In the genomic region with DNA sequence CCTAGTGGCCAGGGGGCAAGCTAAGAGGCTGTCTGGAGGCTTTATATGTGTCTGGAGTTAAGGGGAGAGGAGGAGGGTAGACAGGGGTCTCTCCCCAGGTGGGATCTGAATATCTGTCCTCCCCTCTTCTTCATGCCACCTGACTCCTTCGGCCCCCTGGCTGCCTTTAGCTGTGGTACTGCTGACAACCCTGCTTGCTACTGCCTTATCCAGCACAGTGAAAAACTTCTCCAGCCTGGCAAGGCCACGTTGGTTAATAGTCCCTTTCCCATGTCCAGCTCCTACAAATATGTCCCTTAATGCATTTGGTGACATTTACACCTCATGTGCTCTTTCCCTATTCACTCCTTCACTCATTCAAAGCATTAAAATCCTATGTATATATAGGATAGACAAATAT, we compare ENCODE assay signal across 15 cellular contexts. TPM values are rescaled to one million over a fixed set of nuclear protein-coding genes. Genes with fewer than 3 reads are reported as not detected.
A peak's percentile ranks its signal among the peaks of the same experiment; 100 is the strongest.
DNase-seq lines count a peak whose midpoint lies in the region; ATAC-seq, FAIRE-seq and TF ChIP-seq lines count a peak whose summit lies in the region.
"Had no signal": no experiment of that assay in that cellular context is flagged by ENCODE, and none has a peak within 500 bp of the region (broad histone marks: within the 10 kb centered on the region; RNA-seq: fewer than 3 reads in every experiment).

No MANE protein-coding gene starts in this region.

- no peak overlapping the region for H3K4me2 ChIP-seq in neural cell (ENCODE audit: low read length)
- H3K4me2 ChIP-seq: BLaER1 had no signal

- TF ChIP-seq RAD21 in neural cell (conservative IDR thresholded peaks at IDR 0.05), result peak; percentile 14

- H3K36me3 ChIP-seq in neural cell (ENCODE audit: insufficient read depth, low read length), result no peaks in the 10 kb centered on the region
- H3K36me3 ChIP-seq: BLaER1 had no signal

- no peak for TF ChIP-seq CTCF in RWPE1 (conservative IDR thresholded peaks at IDR 0.05; ENCODE audit: low read depth)
- TF ChIP-seq CTCF in astrocyte of the cerebellum (IDR thresholded peaks at IDR 0.05; ENCODE audit: low read depth, low read length, missing control alignments), result peak; percentile 6
- TF ChIP-seq CTCF in neural cell (IDR thresholded peaks at IDR 0.05; ENCODE audit: poor library complexity, severe bottlenecking), result peak; percentile 31

- H3K79me2 ChIP-seq in neural cell (replicated peaks; ENCODE audit: insufficient read depth, low read length), result no peaks in the 10 kb centered on the region

- no peaks in the 10 kb centered on the region for H3K27me3 ChIP-seq in neural cell (ENCODE audit: insufficient read depth, low read depth, low read length)
- H3K27me3 ChIP-seq: BLaER1 had no signal

- no peak overlapping the region for H3K4me3 ChIP-seq in astrocyte of the cerebellum (ENCODE audit: low read depth, low read length)
- H3K4me3 ChIP-seq in neural cell (ENCODE audit: low read length), result no peak overlapping the region
- H3K4me3 ChIP-seq: BLaER1 had no signal

- no peak overlapping the region for H3K4me3 Mint-ChIP-seq in stimulated activated effector memory CD8-positive, alpha-beta T cell treated with anti-CD3 and anti-CD28 coated beads, Interleukin-12 subunit alpha, Interleukin-12 subunit beta, amount 100 ng/mL, for 72 hours
- H3K4me3 Mint-ChIP-seq in naive thymus-derived CD8-positive, alpha-beta T cell, result no peak overlapping the region

- H3F3A ChIP-seq in neural cell (ENCODE audit: insufficient read depth, low read length, poor library complexity, severe bottlenecking), result no peaks in the 10 kb centered on the region

- no peak for FAIRE-seq in frontal cortex (lab: Jason Lieb, UNC)
- FAIRE-seq: H1 had no signal

- no peaks in the 10 kb centered on the region for H4K20me1 ChIP-seq in neural cell (ENCODE audit: insufficient read depth)
- H4K20me1 ChIP-seq: BLaER1 had no signal

- DNase-seq in RWPE1 (ENCODE audit: low spot score), result no peak
- DNase-seq in astrocyte of the cerebellum (ENCODE audit: low read depth), result no peak
- no peak for DNase-seq in stimulated activated effector memory CD8-positive, alpha-beta T cell treated with anti-CD3 and anti-CD28 coated beads, Interleukin-12 subunit alpha, Interleukin-12 subunit beta, amount 100 ng/mL, for 72 hours (ENCODE audit: low spot score in 2 of 2)
- no peak for DNase-seq in naive thymus-derived CD8-positive, alpha-beta T cell
- DNase-seq in CD1c-positive myeloid dendritic cell (ENCODE audit: extremely low spot score), result no peak
- DNase-seq in frontal cortex (ENCODE audit: low spot score in 2 of 2), result no peak
- DNase-seq: EL, NCI-H146, NCI-H2227 treated with DMSO at 0.1 percent for 48 hours, NCI-H526, OCI-M1, RPMI8226 had no signal

- H3K27ac ChIP-seq in RWPE1, result peak overlapping the region; percentile 65
- H3K27ac ChIP-seq in neural cell (ENCODE audit: low read length), result no peak overlapping the region
- H3K27ac ChIP-seq: BLaER1 had no signal

- H3K9me3 Mint-ChIP-seq in stimulated activated effector memory CD8-positive, alpha-beta T cell treated with anti-CD3 and anti-CD28 coated beads, Interleukin-12 subunit alpha, Interleukin-12 subunit beta, amount 100 ng/mL, for 72 hours, result no peaks in the 10 kb centered on the region
- no peaks in the 10 kb centered on the region for H3K9me3 Mint-ChIP-seq in naive thymus-derived CD8-positive, alpha-beta T cell

- ATAC-seq in stimulated activated effector memory CD8-positive, alpha-beta T cell treated with anti-CD3 and anti-CD28 coated beads, Interleukin-12 subunit alpha, Interleukin-12 subunit beta, amount 100 ng/mL, for 72 hours, result no peak
- no peak for ATAC-seq in naive thymus-derived CD8-positive, alpha-beta T cell

- POLR2A ChIA-PET in RWPE1 (lab: Yijun Ruan, JAX; ENCODE audit: low non-redundant PET), result no interaction called here
- POLR2A ChIA-PET in naive thymus-derived CD8-positive, alpha-beta T cell (lab: Charles Lee), result no interaction called here

- TF ChIP-seq EP300 in neural cell (conservative IDR thresholded peaks at IDR 0.05; ENCODE audit: poor library complexity, severe bottlenecking), result no peak

- no peaks in the 10 kb centered on the region for H3K9me3 ChIP-seq in neural cell (ENCODE audit: low read length)
- H3K9me3 ChIP-seq: BLaER1 had no signal

- H3K27me3 Mint-ChIP-seq in naive thymus-derived CD8-positive, alpha-beta T cell, result no peaks in the 10 kb centered on the region

- H2AFZ ChIP-seq in neural cell (ENCODE audit: low read depth, low read length), result no peak overlapping the region

- no peak overlapping the region for H3K9ac ChIP-seq in neural cell (ENCODE audit: low read length)
- H3K9ac ChIP-seq: BLaER1 had no signal

- peak overlapping the region; percentile 35 for H3K27ac Mint-ChIP-seq in stimulated activated effector memory CD8-positive, alpha-beta T cell treated with anti-CD3 and anti-CD28 coated beads, Interleukin-12 subunit alpha, Interleukin-12 subunit beta, amount 100 ng/mL, for 72 hours
- peak overlapping the region in 1 of 10 donors; percentile 41 for H3K27ac Mint-ChIP-seq in naive thymus-derived CD8-positive, alpha-beta T cell

- H3K4me1 Mint-ChIP-seq in stimulated activated effector memory CD8-positive, alpha-beta T cell treated with anti-CD3 and anti-CD28 coated beads, Interleukin-12 subunit alpha, Interleukin-12 subunit beta, amount 100 ng/mL, for 72 hours, result peaks cover 15% of the 10 kb centered on the region
- H3K4me1 Mint-ChIP-seq in naive thymus-derived CD8-positive, alpha-beta T cell, result peaks cover 0 to 7% (median 2%) of the 10 kb centered on the region in 4 donors

- in situ Hi-C loops in astrocyte of the cerebellum (cut with HindIII; ENCODE audit: low sequenced_read_pairs), result no loop called here

- CTCF ChIA-PET in RWPE1 (lab: Yijun Ruan, JAX), result interaction anchor here (0.6 to 0.9 kb wide), 2 partner anchors 56 to 379 kb away, joined by 3 read pairs; no protein-coding TSS in a partner anchor

- H3K36me3 Mint-ChIP-seq in stimulated activated effector memory CD8-positive, alpha-beta T cell treated with anti-CD3 and anti-CD28 coated beads, Interleukin-12 subunit alpha, Interleukin-12 subunit beta, amount 100 ng/mL, for 72 hours, result peaks cover 93% of the 10 kb centered on the region
- H3K36me3 Mint-ChIP-seq in naive thymus-derived CD8-positive, alpha-beta T cell, result peaks cover 0 to 5% (median 0%) of the 10 kb centered on the region in 3 donors

- no peaks in the 10 kb centered on the region for H3K9me2 ChIP-seq in neural cell (ENCODE audit: insufficient read depth, low read length)

TF ChIP-seq in neural cell, 6 proteins besides CTCF, POLR2A, EP300 and RAD21:
- TF ChIP-seq POLR2AphosphoS5 (IDR thresholded peaks at IDR 0.05) (no peak), EZH2 (IDR thresholded peaks at IDR 0.05; ENCODE audit: borderline replicate concordance, insufficient read depth, low read length, poor library complexity, severe bottlenecking) (no peak), SMC3 (conservative IDR thresholded peaks at IDR 0.05; ENCODE audit: poor library complexity) (no peak), MXI1 (conservative IDR thresholded peaks at IDR 0.05; ENCODE audit: poor library complexity, severe bottlenecking) (no peak), TAF1 (IDR thresholded peaks at IDR 0.05; ENCODE audit: low read depth) (no peak)
- TF ChIP-seq, protein P1, sequence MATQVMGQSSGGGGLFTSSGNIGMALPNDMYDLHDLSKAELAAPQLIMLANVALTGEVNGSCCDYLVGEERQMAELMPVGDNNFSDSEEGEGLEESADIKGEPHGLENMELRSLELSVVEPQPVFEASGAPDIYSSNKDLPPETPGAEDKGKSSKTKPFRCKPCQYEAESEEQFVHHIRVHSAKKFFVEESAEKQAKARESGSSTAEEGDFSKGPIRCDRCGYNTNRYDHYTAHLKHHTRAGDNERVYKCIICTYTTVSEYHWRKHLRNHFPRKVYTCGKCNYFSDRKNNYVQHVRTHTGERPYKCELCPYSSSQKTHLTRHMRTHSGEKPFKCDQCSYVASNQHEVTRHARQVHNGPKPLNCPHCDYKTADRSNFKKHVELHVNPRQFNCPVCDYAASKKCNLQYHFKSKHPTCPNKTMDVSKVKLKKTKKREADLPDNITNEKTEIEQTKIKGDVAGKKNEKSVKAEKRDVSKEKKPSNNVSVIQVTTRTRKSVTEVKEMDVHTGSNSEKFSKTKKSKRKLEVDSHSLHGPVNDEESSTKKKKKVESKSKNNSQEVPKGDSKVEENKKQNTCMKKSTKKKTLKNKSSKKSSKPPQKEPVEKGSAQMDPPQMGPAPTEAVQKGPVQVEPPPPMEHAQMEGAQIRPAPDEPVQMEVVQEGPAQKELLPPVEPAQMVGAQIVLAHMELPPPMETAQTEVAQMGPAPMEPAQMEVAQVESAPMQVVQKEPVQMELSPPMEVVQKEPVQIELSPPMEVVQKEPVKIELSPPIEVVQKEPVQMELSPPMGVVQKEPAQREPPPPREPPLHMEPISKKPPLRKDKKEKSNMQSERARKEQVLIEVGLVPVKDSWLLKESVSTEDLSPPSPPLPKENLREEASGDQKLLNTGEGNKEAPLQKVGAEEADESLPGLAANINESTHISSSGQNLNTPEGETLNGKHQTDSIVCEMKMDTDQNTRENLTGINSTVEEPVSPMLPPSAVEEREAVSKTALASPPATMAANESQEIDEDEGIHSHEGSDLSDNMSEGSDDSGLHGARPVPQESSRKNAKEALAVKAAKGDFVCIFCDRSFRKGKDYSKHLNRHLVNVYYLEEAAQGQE (IDR thresholded peaks at IDR 0.05; ENCODE audit: borderline replicate concordance), result no peak

RNA-seq across cellular contexts. Expression of a gene that starts 42.4 kb away (rescaled TPM):
- polyA plus RNA-seq in neural cell, result not detected in 2 replicates
- not detected in 2 replicates for polyA minus RNA-seq in neural cell
- not detected for total RNA-seq in naive thymus-derived CD8-positive, alpha-beta T cell
- polyA plus RNA-seq in naive thymus-derived CD8-positive, alpha-beta T cell, result not detected
- 0.41 TPM for total RNA-seq in frontal cortex
- total RNA-seq: H1 had no signal
- polyA plus RNA-seq: H1 had no signal
